ENCODE assay signal across 25 cellular contexts in the genomic region with DNA sequence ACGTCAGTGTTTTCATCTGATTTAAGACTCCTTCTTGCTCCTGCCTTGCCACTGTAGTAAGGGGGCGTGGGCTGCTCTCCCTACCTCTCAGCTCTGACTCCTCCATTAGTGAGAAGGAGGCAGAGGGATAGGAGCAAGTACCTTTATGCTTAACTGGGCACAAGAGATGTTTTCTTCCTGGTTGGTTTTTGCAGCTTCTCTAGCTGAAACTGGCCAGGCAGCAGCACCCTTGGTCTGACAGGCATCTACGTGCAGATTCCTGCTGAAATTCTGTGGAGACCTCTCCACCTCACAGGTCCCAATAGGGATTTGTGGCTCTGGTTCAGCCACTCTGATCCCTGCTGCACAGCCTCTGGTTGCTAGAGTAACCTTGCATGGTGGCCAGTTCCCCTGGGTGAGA.
DNase-seq lines count a peak whose midpoint lies in the region; ATAC-seq and TF ChIP-seq lines count a peak whose summit lies in the region.
"Had no signal": no experiment of that assay in that cellular context is flagged by ENCODE, and none has a peak within 500 bp of the region (broad histone marks: within the 10 kb centered on the region; RNA-seq: fewer than 3 reads in every experiment).

No MANE protein-coding gene starts in this region.

- H3K23ac ChIP-seq in H9 (ENCODE audit: insufficient read length, low read depth, low read length), result no peak overlapping the region

- no peak overlapping the region for H2BK120ac ChIP-seq in H9 (ENCODE audit: low read depth, low read length, poor library complexity, severe bottlenecking)

- H3K27me3 Mint-ChIP-seq in H9 (ENCODE audit: low read depth), result peaks cover 6% of the 10 kb centered on the region
- H3K27me3 Mint-ChIP-seq in nephron (ENCODE audit: low read depth), result peaks cover 13% of the 10 kb centered on the region
- H3K27me3 Mint-ChIP-seq in type B pancreatic cell, result peaks cover 5% of the 10 kb centered on the region

- H3K18ac ChIP-seq in H9 (ENCODE audit: insufficient read length, low read depth, low read length), result peak overlapping the region; percentile 30

- H4K8ac ChIP-seq in H9 (replicated peaks; ENCODE audit: insufficient read length, low read depth, low read length), result no peak overlapping the region

- H3K79me2 ChIP-seq in H9 (ENCODE audit: insufficient read depth, low read length), result no peaks in the 10 kb centered on the region

- H3K4me3 Mint-ChIP-seq in H9, result no peak overlapping the region
- H3K4me3 Mint-ChIP-seq in nephron, result no peak overlapping the region
- H3K4me3 Mint-ChIP-seq in type B pancreatic cell, result no peak overlapping the region
- H3K4me3 Mint-ChIP-seq: CD4-positive, CD25-positive, alpha-beta regulatory T cell; CD8-positive, alpha-beta T cell had no signal

- no peak for TF ChIP-seq EP300 in stomach (IDR thresholded peaks at IDR 0.05)

- H3T11ph ChIP-seq in H9 (ENCODE audit: low read length), result no peak overlapping the region

- H3K4ac ChIP-seq in H9 (ENCODE audit: low read depth, low read length), result no peak overlapping the region

- H3K36me3 ChIP-seq in BLaER1 (no peaks in the 10 kb centered on the region), stomach (no peaks in the 10 kb centered on the region)
- H3K36me3 ChIP-seq: BE2C had no signal

- no peak overlapping the region for H3K9ac ChIP-seq in BLaER1
- no peak overlapping the region for H3K9ac ChIP-seq in H9 (ENCODE audit: extremely low read depth, insufficient read length, low read length)
- H3K9ac ChIP-seq: GM23248 had no signal

- H3K27me3 ChIP-seq in BLaER1 (no peaks in the 10 kb centered on the region), H9 (ENCODE audit: insufficient read depth, low read length) (no peaks in the 10 kb centered on the region), stomach (no peaks in the 10 kb centered on the region)
- H3K27me3 ChIP-seq: BE2C had no signal

- H3K79me1 ChIP-seq in H9 (ENCODE audit: insufficient read depth, low read depth, low read length, poor library complexity, severe bottlenecking), result no peaks in the 10 kb centered on the region

- no peak overlapping the region; a peak in 1 of 7 replicates for H3K27ac Mint-ChIP-seq in H9
- peak overlapping the region; percentile 1 to 68 (median 44) for H3K27ac Mint-ChIP-seq in nephron
- no peak overlapping the region for H3K27ac Mint-ChIP-seq in type B pancreatic cell
- H3K27ac Mint-ChIP-seq: CD4-positive, CD25-positive, alpha-beta regulatory T cell; CD8-positive, alpha-beta T cell had no signal

- TF ChIP-seq POLR2A in stomach (IDR thresholded peaks at IDR 0.05), result no peak

- intact Hi-C loops in stomach (cut with DNase I; ENCODE audit: low total_unique reads), result no loop called here

- H3K9me3 Mint-ChIP-seq in H9 (peaks cover 2 to 3% of the 10 kb centered on the region in 2 experiments; a peak in 2 of 5 replicates), nephron (peaks cover 10% of the 10 kb centered on the region), type B pancreatic cell (no peaks in the 10 kb centered on the region)
- H3K9me3 Mint-ChIP-seq: CD8-positive, alpha-beta T cell had no signal

- H4K20me1 ChIP-seq in BLaER1 (no peaks in the 10 kb centered on the region), H9 (ENCODE audit: control insufficient read depth, insufficient read depth, insufficient read length) (no peaks in the 10 kb centered on the region)

- H3K14ac ChIP-seq in H9 (ENCODE audit: insufficient read depth, low read length), result no peak overlapping the region

- H3K4me2 ChIP-seq in BLaER1, result peak overlapping the region; percentile 25
- no peak overlapping the region for H3K4me2 ChIP-seq in H9 (ENCODE audit: insufficient read depth, insufficient read length, low read length)
- H3K4me2 ChIP-seq: A549 had no signal

- no peak overlapping the region for H2BK12ac ChIP-seq in H9 (ENCODE audit: insufficient read length, low read depth, low read length)

- WGBS in H9 (ENCODE audit: extremely low coverage, insufficient read length, low lambda C conversion rate), result no CpG with 5 or more reads among the region's 3 CpGs
- WGBS in stomach, 5 donors, result 66 to 84% (median 79%) methylated on average over 3 of the region's 3 CpGs

- peaks cover 11% of the 10 kb centered on the region for H3K4me1 ChIP-seq in BLaER1
- H3K4me1 ChIP-seq in H9 (ENCODE audit: insufficient read depth, low read length), result no peaks in the 10 kb centered on the region
- peaks cover 0 to 28% (median 18%) of the 10 kb centered on the region in 4 donors for H3K4me1 ChIP-seq in stomach
- H3K4me1 ChIP-seq: BE2C, Caco-2 had no signal

- H3K4me1 Mint-ChIP-seq in H9 (peaks cover 3 to 9% of the 10 kb centered on the region in 2 experiments; a peak in 2 of 4 replicates), nephron (peaks cover 35% of the 10 kb centered on the region), type B pancreatic cell (ENCODE audit: unreplicated experiment) (peaks cover 21% of the 10 kb centered on the region)
- H3K4me1 Mint-ChIP-seq: CD4-positive, CD25-positive, alpha-beta regulatory T cell had no signal

- H2AK5ac ChIP-seq in H9 (ENCODE audit: insufficient read length, low read length), result no peak overlapping the region

- no peak overlapping the region for H2BK20ac ChIP-seq in H9 (ENCODE audit: low read depth, low read length, poor library complexity, severe bottlenecking)

- H4K91ac ChIP-seq in H9 (ENCODE audit: insufficient read length, low read depth, low read length), result no peak overlapping the region

- H3K27ac ChIP-seq in BLaER1 (no peak overlapping the region), H9 (ENCODE audit: insufficient read length, low read depth, low read length) (no peak overlapping the region), stomach (no peak overlapping the region)
- H3K27ac ChIP-seq: 22Rv1, A549, C4-2B, GM23248 had no signal

- TF ChIP-seq CTCF in H9 (conservative IDR thresholded peaks at IDR 0.05) (no peak), nephron (IDR thresholded peaks at IDR 0.05; ENCODE audit: unreplicated experiment in 3 of 3) (no peak), stomach (IDR thresholded peaks at IDR 0.05) (no peak), type B pancreatic cell (conservative IDR thresholded peaks at IDR 0.05) (no peak)

- no peak overlapping the region for H2BK15ac ChIP-seq in H9 (ENCODE audit: low read depth, low read length)

- H2BK5ac ChIP-seq in H9 (ENCODE audit: insufficient read length, low read length), result no peak overlapping the region

- H2AFZ ChIP-seq in H9 (ENCODE audit: low read length), result no peak overlapping the region
- H2AFZ ChIP-seq: GM23248 had no signal

- H3K36me3 Mint-ChIP-seq in H9 (ENCODE audit: insufficient read depth in 1 of 3, low read depth in 3 of 3) (peaks cover 0 to 4% (median 0%) of the 10 kb centered on the region in 3 experiments; a peak in 2 of 7 replicates), nephron (ENCODE audit: low read depth) (peaks cover 4% of the 10 kb centered on the region), type B pancreatic cell (no peaks in the 10 kb centered on the region)
- H3K36me3 Mint-ChIP-seq: CD4-positive, CD25-positive, alpha-beta regulatory T cell; CD8-positive, alpha-beta T cell had no signal

- no peak overlapping the region for H3K4me3 ChIP-seq in BLaER1
- no peak overlapping the region for H3K4me3 ChIP-seq in stomach
- H3K4me3 ChIP-seq: A549, GM12878, GM23248 had no signal

- H3K9me3 ChIP-seq in BLaER1 (peaks cover 11% of the 10 kb centered on the region), H9 (ENCODE audit: control insufficient read depth, low read depth, low read length) (no peaks in the 10 kb centered on the region), stomach (peaks cover 0 to 3% (median 2%) of the 10 kb centered on the region in 4 donors)
- H3K9me3 ChIP-seq: BE2C, Caco-2 had no signal

- no peak overlapping the region for H4K5ac ChIP-seq in H9 (ENCODE audit: insufficient read length, low read depth, low read length)

- no peaks in the 10 kb centered on the region for H3K23me2 ChIP-seq in H9 (ENCODE audit: insufficient read length, low read depth, low read length, poor library complexity, severe bottlenecking)

- DNase-seq in H9 (no peak), stomach (peak; percentile 14), type B pancreatic cell (ENCODE audit: extremely low spot score, unreplicated experiment) (no peak)
- DNase-seq: ACHN; AML-193; BE2C; Caco-2; CD4-positive, CD25-positive, alpha-beta regulatory T cell; CD8-positive, alpha-beta T cell; DMS 273 treated with DMSO at 0.1 percent for 48 hours; DMS79; EL; GDM1; GM23248; H7 had no signal

- no peak overlapping the region for H3K56ac ChIP-seq in H9 (ENCODE audit: insufficient read length, low read depth, low read length)

- ATAC-seq in HG03025 (IDR thresholded peaks at IDR 0.05; ENCODE audit: low FRiP score, unreplicated experiment) (no peak), GM21576 (IDR thresholded peaks at IDR 0.05; ENCODE audit: unreplicated experiment) (no peak), GM21515 (IDR thresholded peaks at IDR 0.05; ENCODE audit: unreplicated experiment) (no peak)
- ATAC-seq: A549; CD8-positive, alpha-beta T cell; GM12878; HCT116 had no signal

Comparison
In these comparisons a context has a peak if more than half of its experiments do, and no peak if none do; other contexts are left out.
1. H3K27ac Mint-ChIP-seq: peak in nephron (3 of 3); none in H9 (0 of 3) and type B pancreatic cell (single experiment).